ENCODE assay signal across 1 cellular context in genomic region chr13:114334305-114335053, GRCh38.
TF ChIP-seq lines count a peak whose summit lies in the region.

No MANE protein-coding gene starts in this region.

TF ChIP-seq in SK-N-SH treated with all-trans-retinoic acid at 6 μM for 48 hours, 23 proteins besides CTCF, POLR2A, EP300 and RAD21 (continued from another document):
- TF ChIP-seq CSRNP3 (CRISPR knock-in tag; IDR thresholded peaks at IDR 0.05) = no peak
- TF ChIP-seq POU6F1 (CRISPR knock-in tag; IDR thresholded peaks at IDR 0.05; ENCODE audit: borderline replicate concordance, low read depth) = no peak
- TF ChIP-seq TCF4 (CRISPR knock-in tag; IDR thresholded peaks at IDR 0.05; ENCODE audit: borderline replicate concordance) = no peak
- TF ChIP-seq ZFP30 (CRISPR knock-in tag; IDR thresholded peaks at IDR 0.05) = no peak
- no peak for TF ChIP-seq ZC3H10 (CRISPR knock-in tag; IDR thresholded peaks at IDR 0.05)
- TF ChIP-seq ZFP3 (CRISPR knock-in tag; IDR thresholded peaks at IDR 0.05) = no peak
- no peak for TF ChIP-seq PATZ1 (CRISPR knock-in tag; IDR thresholded peaks at IDR 0.05; ENCODE audit: borderline replicate concordance)
